ENCODE assay signal across 8 cellular contexts in the genomic region with DNA sequence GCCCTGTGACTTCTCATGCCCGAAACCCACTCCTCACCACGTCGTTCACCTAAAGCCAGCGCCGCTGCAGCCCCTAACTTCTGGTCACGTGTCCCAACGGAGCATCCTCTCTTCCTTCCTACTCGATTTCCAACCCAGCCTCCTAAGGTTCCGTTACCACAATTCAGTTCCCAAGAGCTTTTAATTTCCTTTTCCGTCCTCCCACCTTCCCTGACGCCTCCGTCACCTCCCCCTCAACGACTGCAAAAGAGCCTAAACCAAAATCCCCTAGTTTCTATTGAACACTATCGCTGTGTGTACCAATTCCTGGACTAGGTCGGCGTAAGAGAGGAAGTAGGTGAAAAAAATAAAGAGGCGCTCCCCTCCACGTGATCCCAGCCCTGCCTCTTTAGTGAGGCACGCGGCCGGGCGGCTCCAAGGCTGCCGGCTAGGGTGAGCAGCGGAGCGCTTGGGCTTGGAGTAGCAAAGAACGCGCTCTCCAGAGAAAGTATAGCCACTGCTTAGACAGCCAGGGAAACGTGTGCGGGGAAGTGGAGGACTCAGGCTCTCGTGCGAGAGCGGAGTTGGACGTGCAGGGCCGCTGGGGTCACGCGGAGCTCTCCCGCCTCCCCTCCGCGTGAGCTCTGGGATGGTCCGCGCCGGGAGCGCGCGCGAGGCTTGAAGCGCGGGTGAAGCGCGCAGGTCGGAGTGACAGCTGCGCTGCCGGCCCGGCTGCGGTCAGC. TPM values are rescaled to one million over a fixed set of nuclear protein-coding genes. Genes with fewer than 3 reads are reported as not detected.
DNase-seq lines count a peak whose midpoint lies in the region; ATAC-seq and TF ChIP-seq lines count a peak whose summit lies in the region.

Gene CENPP (plus strand): TSS at position 685 of the 722 bp plus-strand sequence.
Gene NOL8 (minus strand): TSS at position 82 of the 722 bp plus-strand sequence. CDS start 1,189 bp downstream, outside the sequence.

- peak within 1 kb of the TSS; percentile 90 to 92 for H3K9ac ChIP-seq in mucosa of rectum (ENCODE audit: low read depth in 1 of 2, low read length in 2 of 2)

- H3K27ac Mint-ChIP-seq in activated T-cell treated with anti-CD3 and anti-CD28 coated beads, Interleukin-2, amount 50 U/mL, for 24 hours, result peak within 1 kb of the TSS; percentile 100

- peak; percentile 92 for ATAC-seq in GM21717 (IDR thresholded peaks at IDR 0.05; ENCODE audit: unreplicated experiment)

- H3K27me3 ChIP-seq in esophagus (ENCODE audit: control insufficient read depth in 1 of 2, insufficient read depth in 2 of 2, low read length in 2 of 2) (no peaks in the 10 kb centered on the region), mucosa of rectum (ENCODE audit: control insufficient read depth in 2 of 2, insufficient read depth in 2 of 2, low read length in 2 of 2) (no peaks in the 10 kb centered on the region)

- 0% methylated on average over 55 of the region's 55 CpGs for WGBS in esophagus, 2 donors

- peaks cover 55% of the 10 kb centered on the region for H3K36me3 Mint-ChIP-seq in activated T-cell treated with anti-CD3 and anti-CD28 coated beads, Interleukin-2, amount 50 U/mL, for 24 hours (ENCODE audit: low read depth)

- H3K4me1 ChIP-seq in esophagus (ENCODE audit: control insufficient read depth in 2 of 2, insufficient read depth in 2 of 2, low read length in 1 of 2) (peaks cover 0 to 3% of the 10 kb centered on the region in 2 donors), mucosa of rectum (ENCODE audit: control insufficient read depth in 2 of 2, insufficient read depth in 2 of 2, low read length in 2 of 2) (peaks cover 10 to 17% of the 10 kb centered on the region in 2 donors)

- no peaks in the 10 kb centered on the region for H3K9me3 Mint-ChIP-seq in activated T-cell treated with anti-CD3 and anti-CD28 coated beads, Interleukin-2, amount 50 U/mL, for 24 hours

- peak within 1 kb of the TSS; percentile 98 for H3K4me3 Mint-ChIP-seq in activated T-cell treated with anti-CD3 and anti-CD28 coated beads, Interleukin-2, amount 50 U/mL, for 24 hours

- H3K27ac ChIP-seq in esophagus (ENCODE audit: low read depth in 2 of 2, low read length in 1 of 2) (peak within 1 kb of the TSS; percentile 97), mucosa of rectum (ENCODE audit: low read depth in 2 of 2, low read length in 2 of 2) (peak within 1 kb of the TSS; percentile 97 to 98)

- DNase-seq in DMS53 treated with DMSO at 0.1 percent for 48 hours (lab: John Stamatoyannopoulos, UW; ENCODE audit: unreplicated experiment), result peak; percentile 66
- DNase-seq in Jurkat, Clone E6-1 (ENCODE audit: low read depth, low spot score), result peak; percentile 83
- peak; percentile 88 for DNase-seq in activated T-cell treated with anti-CD3 and anti-CD28 coated beads, Interleukin-2, amount 50 U/mL, for 24 hours
- peak; percentile 85 for DNase-seq in stimulated activated CD8-positive, alpha-beta memory T cell treated with anti-CD3 and anti-CD28 coated beads, Interleukin-4, amount 100 ng/mL, for 48 hours

- peaks cover 0 to 3% of the 10 kb centered on the region in 2 donors for H3K36me3 ChIP-seq in esophagus (ENCODE audit: control insufficient read depth in 2 of 2, insufficient read depth in 2 of 2, low read length in 1 of 2)
- peaks cover 0 to 11% of the 10 kb centered on the region in 2 donors for H3K36me3 ChIP-seq in mucosa of rectum (ENCODE audit: control insufficient read depth in 2 of 2, insufficient read depth in 2 of 2, low read length in 2 of 2)

- peaks cover 49% of the 10 kb centered on the region for H3K4me1 Mint-ChIP-seq in activated T-cell treated with anti-CD3 and anti-CD28 coated beads, Interleukin-2, amount 50 U/mL, for 24 hours (ENCODE audit: low read depth)

- no peaks in the 10 kb centered on the region for H3K27me3 Mint-ChIP-seq in activated T-cell treated with anti-CD3 and anti-CD28 coated beads, Interleukin-2, amount 50 U/mL, for 24 hours

- H3K9me3 ChIP-seq in esophagus (ENCODE audit: control insufficient read depth in 2 of 2, insufficient read depth in 1 of 2, low read depth in 1 of 2, low read length in 1 of 2) (no peaks in the 10 kb centered on the region), mucosa of rectum (ENCODE audit: control insufficient read depth in 2 of 2, low read length in 2 of 2) (no peaks in the 10 kb centered on the region)

- peak within 1 kb of the TSS; percentile 69 for H3K4me3 ChIP-seq in Jurkat, Clone E6-1 (ENCODE audit: low read length)
- H3K4me3 ChIP-seq in esophagus (ENCODE audit: low read depth in 1 of 2, low read length in 2 of 2) (peak within 1 kb of the TSS; percentile 85 to 95), mucosa of rectum (ENCODE audit: low read length in 2 of 2) (peak within 1 kb of the TSS; percentile 78 to 97)

TF ChIP-seq in PFSK-1, 5 proteins besides CTCF, POLR2A, EP300 and RAD21:
- TF ChIP-seq POLR2AphosphoS5 (IDR thresholded peaks at IDR 0.05; ENCODE audit: low read depth, low read length), result peak; percentile 67
- TF ChIP-seq, protein P1, sequence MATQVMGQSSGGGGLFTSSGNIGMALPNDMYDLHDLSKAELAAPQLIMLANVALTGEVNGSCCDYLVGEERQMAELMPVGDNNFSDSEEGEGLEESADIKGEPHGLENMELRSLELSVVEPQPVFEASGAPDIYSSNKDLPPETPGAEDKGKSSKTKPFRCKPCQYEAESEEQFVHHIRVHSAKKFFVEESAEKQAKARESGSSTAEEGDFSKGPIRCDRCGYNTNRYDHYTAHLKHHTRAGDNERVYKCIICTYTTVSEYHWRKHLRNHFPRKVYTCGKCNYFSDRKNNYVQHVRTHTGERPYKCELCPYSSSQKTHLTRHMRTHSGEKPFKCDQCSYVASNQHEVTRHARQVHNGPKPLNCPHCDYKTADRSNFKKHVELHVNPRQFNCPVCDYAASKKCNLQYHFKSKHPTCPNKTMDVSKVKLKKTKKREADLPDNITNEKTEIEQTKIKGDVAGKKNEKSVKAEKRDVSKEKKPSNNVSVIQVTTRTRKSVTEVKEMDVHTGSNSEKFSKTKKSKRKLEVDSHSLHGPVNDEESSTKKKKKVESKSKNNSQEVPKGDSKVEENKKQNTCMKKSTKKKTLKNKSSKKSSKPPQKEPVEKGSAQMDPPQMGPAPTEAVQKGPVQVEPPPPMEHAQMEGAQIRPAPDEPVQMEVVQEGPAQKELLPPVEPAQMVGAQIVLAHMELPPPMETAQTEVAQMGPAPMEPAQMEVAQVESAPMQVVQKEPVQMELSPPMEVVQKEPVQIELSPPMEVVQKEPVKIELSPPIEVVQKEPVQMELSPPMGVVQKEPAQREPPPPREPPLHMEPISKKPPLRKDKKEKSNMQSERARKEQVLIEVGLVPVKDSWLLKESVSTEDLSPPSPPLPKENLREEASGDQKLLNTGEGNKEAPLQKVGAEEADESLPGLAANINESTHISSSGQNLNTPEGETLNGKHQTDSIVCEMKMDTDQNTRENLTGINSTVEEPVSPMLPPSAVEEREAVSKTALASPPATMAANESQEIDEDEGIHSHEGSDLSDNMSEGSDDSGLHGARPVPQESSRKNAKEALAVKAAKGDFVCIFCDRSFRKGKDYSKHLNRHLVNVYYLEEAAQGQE (IDR thresholded peaks at IDR 0.05; ENCODE audit: insufficient read depth in 1 of 2, low read depth in 2 of 2, low read length in 2 of 2), result 0 out of 4 replicates have a peak, but pooled peaks of 1 of the 2 experiments have one; percentile 5
- peak; percentile 96 for TF ChIP-seq TAF1 (IDR thresholded peaks at IDR 0.05; ENCODE audit: borderline replicate concordance, insufficient read depth, low read length)
- peak; percentile 91; the same call in 1 of the 2 replicates for TF ChIP-seq SIN3A (IDR thresholded peaks at IDR 0.05; ENCODE audit: borderline replicate concordance, insufficient read depth, low read length)
- TF ChIP-seq FOXP2 (optimal IDR thresholded peaks at IDR 0.05; ENCODE audit: borderline replicate concordance, extremely low read depth, extremely low read length, insufficient read depth), result peak; percentile 90

RNA-seq across cellular contexts. Expression of gene CENPP, which starts in this region (rescaled TPM):
- 17.7 TPM for polyA plus RNA-seq in Jurkat, Clone E6-1 (2012; ENCODE audit: insufficient read depth, insufficient read length)
- 3.8 TPM for polyA plus RNA-seq in PFSK-1 (2012; ENCODE audit: insufficient read length, low read depth)
- 1 to 10 TPM; 2.2 to 3.6 TPM for polyA plus RNA-seq in esophagus

RNA-seq across cellular contexts. Expression of gene NOL8, which starts in this region (rescaled TPM):
- polyA plus RNA-seq in Jurkat, Clone E6-1 (2012; ENCODE audit: insufficient read depth, insufficient read length), result 40.5 TPM
- polyA plus RNA-seq in PFSK-1 (2012; ENCODE audit: insufficient read length, low read depth), result 14.7 TPM
- polyA plus RNA-seq in esophagus, result 10 to 100 TPM; 13.4 to 20.5 TPM

Comparison
In these comparisons a context has a peak if more than half of its experiments do, and no peak if none do; other contexts are left out.
1. Peak in every context shown above with its lines: DNase-seq, ATAC-seq, H3K4me3 ChIP-seq and H3K27ac ChIP-seq.